21 cellular contexts compared by ENCODE assay signal in the genomic region with DNA sequence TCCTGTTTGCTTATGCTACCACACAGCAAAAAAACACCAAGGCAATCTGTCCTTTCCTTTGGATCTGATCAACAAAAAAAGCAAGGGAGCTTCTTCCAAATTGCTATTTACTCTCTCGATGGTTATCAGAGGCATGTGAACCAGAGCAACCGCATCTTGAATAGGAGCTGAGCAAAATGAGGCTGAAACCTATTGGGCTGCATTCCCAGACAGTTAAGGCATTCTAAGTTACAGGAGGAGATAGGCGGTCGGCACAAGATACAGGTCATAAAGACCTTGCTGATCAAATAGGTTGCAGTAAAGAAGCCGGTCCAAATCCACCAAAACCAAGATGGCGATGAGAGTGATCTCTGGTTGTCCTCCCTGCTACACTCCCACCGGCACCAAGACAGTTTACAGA.
DNase-seq lines count a peak whose midpoint lies in the region; ATAC-seq and TF ChIP-seq lines count a peak whose summit lies in the region.
"Had no signal": no experiment of that assay in that cellular context is flagged by ENCODE, and none has a peak within 500 bp of the region (broad histone marks: within the 10 kb centered on the region; RNA-seq: fewer than 3 reads in every experiment).

No MANE protein-coding gene starts in this region.

- no peaks in the 10 kb centered on the region for H3K9me3 Mint-ChIP-seq in Caco-2 (ENCODE audit: unreplicated experiment)
- H3K9me3 Mint-ChIP-seq in endothelial cell (ENCODE audit: unreplicated experiment) = no peaks in the 10 kb centered on the region
- H3K9me3 Mint-ChIP-seq: CD4-positive, alpha-beta T cell had no signal

- H3K27ac ChIP-seq in prostate gland = no peak overlapping the region
- H3K27ac ChIP-seq: Peyer's patch had no signal

- no peak for TF ChIP-seq CTCF in Caco-2 (IDR thresholded peaks at IDR 0.05; ENCODE audit: insufficient read depth in 1 of 2, low read depth in 1 of 2, low read length in 1 of 2, severe bottlenecking in 1 of 2, unreplicated experiment in 1 of 2)
- TF ChIP-seq CTCF in prostate gland (IDR thresholded peaks at IDR 0.05) = no peak
- no peak for TF ChIP-seq CTCF in endothelial cell (IDR thresholded peaks at IDR 0.05; ENCODE audit: unreplicated experiment)
- TF ChIP-seq CTCF in omental fat pad (IDR thresholded peaks at IDR 0.05) = no peak

- POLR2A ChIA-PET in Caco-2 (lab: Charles Lee) = no interaction called here

- H3K9me3 ChIP-seq in Caco-2 (no peaks in the 10 kb centered on the region), prostate gland (no peaks in the 10 kb centered on the region)
- H3K9me3 ChIP-seq: BE2C, Peyer's patch, SJSA1 had no signal

- peaks cover 8% of the 10 kb centered on the region; the same call in 1 of the 2 replicates for H3K4me1 ChIP-seq in Caco-2
- H3K4me1 ChIP-seq in prostate gland (replicated peaks) = no peaks in the 10 kb centered on the region
- H3K4me1 ChIP-seq: BE2C, Peyer's patch had no signal

- ATAC-seq in omental fat pad (ENCODE audit: low FRiP score) = no peak
- ATAC-seq: HCT116 had no signal

- H3K4me3 ChIP-seq in Caco-2 (ENCODE audit: low read depth, low read length) (no peak overlapping the region), prostate gland (no peak overlapping the region)
- H3K4me3 ChIP-seq: Peyer's patch, SJSA1 had no signal

- H3K36me3 Mint-ChIP-seq in Caco-2 (ENCODE audit: insufficient read depth, unreplicated experiment) (no peaks in the 10 kb centered on the region), endothelial cell (ENCODE audit: low read depth, unreplicated experiment) (no peaks in the 10 kb centered on the region)
- H3K36me3 Mint-ChIP-seq: IgD-negative memory B cell had no signal

- no peak for TF ChIP-seq POLR2A in prostate gland (IDR thresholded peaks at IDR 0.05)

- intact Hi-C loops in Caco-2 (cut with micrococcal nuclease; ENCODE audit: unreplicated experiment) (no loop called here), prostate gland (cut with DNase I) (no loop called here)

- H3K4me3 Mint-ChIP-seq in Caco-2 (ENCODE audit: unreplicated experiment) (no peak overlapping the region), endothelial cell (ENCODE audit: unreplicated experiment) (no peak overlapping the region)
- H3K4me3 Mint-ChIP-seq: CD4-positive, alpha-beta T cell; IgD-negative memory B cell had no signal

- no peaks in the 10 kb centered on the region for H3K36me3 ChIP-seq in Caco-2 (ENCODE audit: control insufficient read depth, insufficient read depth, low read length)
- no peaks in the 10 kb centered on the region for H3K36me3 ChIP-seq in prostate gland
- H3K36me3 ChIP-seq: BE2C, Peyer's patch, SJSA1 had no signal

- H3K27me3 Mint-ChIP-seq in Caco-2 (ENCODE audit: insufficient read depth, unreplicated experiment) (no peaks in the 10 kb centered on the region), endothelial cell (ENCODE audit: unreplicated experiment) (no peaks in the 10 kb centered on the region)

- H3K27me3 ChIP-seq in Caco-2 (replicated peaks; ENCODE audit: control insufficient read depth, insufficient read depth, low read length) = no peaks in the 10 kb centered on the region
- no peaks in the 10 kb centered on the region for H3K27me3 ChIP-seq in prostate gland (replicated peaks; ENCODE audit: insufficient read depth)
- H3K27me3 ChIP-seq: Peyer's patch, SJSA1 had no signal

- no TSS peak for BruUV-seq in Caco-2 (replicated peaks; lab: Mats Ljungman, UMichigan)

- H3K4me1 Mint-ChIP-seq in Caco-2 (ENCODE audit: low read depth, unreplicated experiment) (peaks cover 17% of the 10 kb centered on the region), endothelial cell (ENCODE audit: unreplicated experiment) (peaks cover 12% of the 10 kb centered on the region)

- H3K27ac Mint-ChIP-seq in Caco-2 (ENCODE audit: unreplicated experiment) (peak overlapping the region; percentile 30), endothelial cell (ENCODE audit: unreplicated experiment) (no peak overlapping the region)
- H3K27ac Mint-ChIP-seq: CD4-positive, alpha-beta T cell; IgD-negative memory B cell had no signal

- CTCF ChIA-PET in Caco-2 (lab: Charles Lee) = no interaction called here

- WGBS in prostate gland = 35% methylated on average over 7 of the region's 7 CpGs

- no peak for DNase-seq in Caco-2
- peak; percentile 43 for DNase-seq in amniotic epithelial cell (ENCODE audit: low read depth)
- DNase-seq in islet precursor cell = peak; percentile 93
- DNase-seq in prostate gland (ENCODE audit: low spot score) = peak; percentile 33
- DNase-seq in NOMO-1 treated with DMSO at 0.1 percent for 48 hours (lab: John Stamatoyannopoulos, UW; ENCODE audit: unreplicated experiment) = no peak
- no peak for DNase-seq in endothelial cell (ENCODE audit: low spot score)
- no peak for DNase-seq in omental fat pad (ENCODE audit: low spot score)
- DNase-seq: BE2C; CD4-positive, alpha-beta T cell; COR-L47; DMS 273 treated with DMSO at 0.1 percent for 48 hours; DMS79 treated with DMSO at 0.1 percent for 48 hours; GOT3; NCI-H1105 treated with DMSO at 0.1 percent for 48 hours; NCI-H2029 treated with DMSO at 0.1 percent for 48 hours; NCI-H2171; NCI-H524 treated with DMSO at 0.1 percent for 48 hours; Peyer's patch had no signal

Comparison
In these comparisons a context has a peak if more than half of its experiments do, and no peak if none do; other contexts are left out.
1. DNase-seq: peak in amniotic epithelial cell (single experiment), islet precursor cell (single experiment) and prostate gland (single experiment); none in Caco-2 (0 of 2), NOMO-1 treated with DMSO at 0.1 percent for 48 hours (single experiment), endothelial cell (single experiment) and omental fat pad (single experiment).